28 cellular contexts compared by ENCODE assay signal in the genomic region with DNA sequence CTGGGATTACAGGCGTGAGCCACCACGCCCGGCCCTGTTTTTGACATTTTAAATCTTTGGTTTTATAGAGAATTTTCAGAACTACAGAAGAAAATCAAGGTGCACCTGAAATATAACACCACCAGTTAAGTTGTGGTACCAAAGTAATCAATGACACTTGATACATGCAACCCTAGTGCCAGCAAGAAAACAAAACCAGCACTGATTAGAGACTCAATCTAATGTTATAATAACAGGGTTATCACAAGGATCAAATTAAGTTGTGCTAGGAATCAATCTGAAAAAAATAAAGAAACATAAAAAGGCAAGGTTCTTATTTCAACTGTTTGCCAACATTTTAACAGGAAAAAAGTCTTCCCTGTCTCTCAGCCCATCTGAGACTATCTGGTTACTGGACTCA.
"Had no signal": no experiment of that assay in that cellular context is flagged by ENCODE, and none has a peak within 500 bp of the region (broad histone marks: within the 10 kb centered on the region; RNA-seq: fewer than 3 reads in every experiment).

No MANE protein-coding gene starts in this region.

- H3K27ac Mint-ChIP-seq: nephron; neural progenitor cell; progenitor cell of endocrine pancreas; stimulated activated effector memory CD8-positive, alpha-beta T cell treated with anti-CD3 and anti-CD28 coated beads, Interleukin-12 subunit alpha, Interleukin-12 subunit beta, amount 100 ng/mL, for 72 hours; stimulated activated naive B cell treated with anti-CD40 and anti-IgM and Interleukin-4, amounts not matched to agents 10 μg/mL and 1 μg/mL and 100 μg/mL, for 72 hours; stimulated activated naive CD8-positive, alpha-beta T cell treated with anti-CD3 and anti-CD28 coated beads, Interleukin-15, Interleukin-2, amounts not matched to agents 100 ng/mL and 50 ng/mL, for 24 hours; type B pancreatic cell had no signal

- ATAC-seq: naive thymus-derived CD4-positive, alpha-beta T cell; psoas muscle; right cardiac atrium; right lobe of liver; stimulated activated effector memory CD8-positive, alpha-beta T cell treated with anti-CD3 and anti-CD28 coated beads, Interleukin-12 subunit alpha, Interleukin-12 subunit beta, amount 100 ng/mL, for 72 hours; stimulated activated naive B cell treated with anti-CD40 and anti-IgM and Interleukin-4, amounts not matched to agents 10 μg/mL and 1 μg/mL and 100 μg/mL, for 72 hours; upper lobe of right lung had no signal

- H3K4me3 Mint-ChIP-seq: naive thymus-derived CD4-positive, alpha-beta T cell; nephron; neural progenitor cell; stimulated activated effector memory CD8-positive, alpha-beta T cell treated with anti-CD3 and anti-CD28 coated beads, Interleukin-12 subunit alpha, Interleukin-12 subunit beta, amount 100 ng/mL, for 72 hours; stimulated activated naive B cell treated with anti-CD40 and anti-IgM and Interleukin-4, amounts not matched to agents 10 μg/mL and 1 μg/mL and 100 μg/mL, for 72 hours; stimulated activated naive CD8-positive, alpha-beta T cell treated with anti-CD3 and anti-CD28 coated beads, Interleukin-15, Interleukin-2, amounts not matched to agents 100 ng/mL and 50 ng/mL, for 24 hours; type B pancreatic cell had no signal

- H3K4me1 Mint-ChIP-seq: stimulated activated naive B cell treated with anti-CD40 and anti-IgM and Interleukin-4, amounts not matched to agents 10 μg/mL and 1 μg/mL and 100 μg/mL, for 72 hours had no signal

- H3K36me3 Mint-ChIP-seq: neural progenitor cell; stimulated activated naive B cell treated with anti-CD40 and anti-IgM and Interleukin-4, amounts not matched to agents 10 μg/mL and 1 μg/mL and 100 μg/mL, for 72 hours had no signal

- H3K27me3 Mint-ChIP-seq: progenitor cell of endocrine pancreas; stimulated activated naive CD8-positive, alpha-beta T cell treated with anti-CD3 and anti-CD28 coated beads, Interleukin-15, Interleukin-2, amounts not matched to agents 100 ng/mL and 50 ng/mL, for 24 hours; type B pancreatic cell had no signal

- DNase-seq: naive thymus-derived CD4-positive, alpha-beta T cell; occipital lobe; ovary; posterior cingulate gyrus; psoas muscle; right cardiac atrium; right lobe of liver; sigmoid colon; small intestine; stimulated activated CD4-positive, alpha-beta T cell treated with anti-CD3 and anti-CD28 coated beads, Interleukin-15, amount 100 ng/mL, for 24 hours; stimulated activated CD4-positive, alpha-beta T cell treated with anti-CD3 and anti-CD28 coated beads, Interleukin-2, amount 100 ng/mL, for 24 hours; stimulated activated CD4-positive, alpha-beta T cell treated with anti-CD3 and anti-CD28 coated beads, Interleukin-2, amount 100 ng/mL, for 48 hours; stimulated activated CD4-positive, alpha-beta T cell treated with anti-CD3 and anti-CD28 coated beads, Interleukin-4, amount 100 ng/mL, for 24 hours; stimulated activated naive B cell treated with anti-CD40 and anti-IgM and Interleukin-4, amounts not matched to agents 10 μg/mL and 1 μg/mL and 100 μg/mL, for 72 hours; stimulated activated naive CD4-positive, alpha-beta T cell treated with Interleukin-2 at 50 U/mL for 16 hours; stomach; substantia nigra; testis; tibial artery; transverse colon; upper lobe of right lung; uterus had no signal

- H3K9me3 Mint-ChIP-seq: naive thymus-derived CD4-positive, alpha-beta T cell; nephron; neural progenitor cell; stimulated activated effector memory CD8-positive, alpha-beta T cell treated with anti-CD3 and anti-CD28 coated beads, Interleukin-12 subunit alpha, Interleukin-12 subunit beta, amount 100 ng/mL, for 72 hours; stimulated activated naive B cell treated with anti-CD40 and anti-IgM and Interleukin-4, amounts not matched to agents 10 μg/mL and 1 μg/mL and 100 μg/mL, for 72 hours; stimulated activated naive CD8-positive, alpha-beta T cell treated with anti-CD3 and anti-CD28 coated beads, Interleukin-15, Interleukin-2, amounts not matched to agents 100 ng/mL and 50 ng/mL, for 24 hours; type B pancreatic cell had no signal
